In genomic region chr2:222655406-222655747, GRCh38 we compare ENCODE assay signal across 8 cellular contexts. TPM values are rescaled to one million over a fixed set of nuclear protein-coding genes. Genes with fewer than 3 reads are reported as not detected.
DNase-seq lines count a peak whose midpoint lies in the region; ATAC-seq and TF ChIP-seq lines count a peak whose summit lies in the region.

No MANE protein-coding gene starts in this region.

- H3K9ac ChIP-seq in mesenchymal stem cell (ENCODE audit: low read length), result peak overlapping the region; percentile 99

- H3K9me3 Mint-ChIP-seq in chondrocyte (ENCODE audit: low read depth), result no peaks in the 10 kb centered on the region

- no peak overlapping the region for H2BK15ac ChIP-seq in mesenchymal stem cell (ENCODE audit: low read depth, poor library complexity, severe bottlenecking)

- no peak overlapping the region for H2BK5ac ChIP-seq in mesenchymal stem cell (ENCODE audit: low read depth, low read length, poor library complexity, severe bottlenecking)

- intact Hi-C loops in cardiac septum (cut with DNase I), result no loop called here
- intact Hi-C loops in aorta (cut with DNase I), result no loop called here

- no peak overlapping the region for H3K23ac ChIP-seq in mesenchymal stem cell (ENCODE audit: low read length in 2 of 2)

- H3K27me3 ChIP-seq in cardiac muscle cell, result no peaks in the 10 kb centered on the region
- no peaks in the 10 kb centered on the region for H3K27me3 ChIP-seq in mesenchymal stem cell (ENCODE audit: control insufficient read depth in 1 of 2, insufficient read depth in 1 of 2, low read length in 2 of 2)
- no peaks in the 10 kb centered on the region for H3K27me3 ChIP-seq in aorta (ENCODE audit: control insufficient read depth in 1 of 2, insufficient read depth in 2 of 2, low read length in 1 of 2)

- no peaks in the 10 kb centered on the region for H3K27me3 Mint-ChIP-seq in chondrocyte (ENCODE audit: low read depth)

- H4K8ac ChIP-seq in mesenchymal stem cell (ENCODE audit: low read length), result peak overlapping the region; percentile 84

- H3K14ac ChIP-seq in mesenchymal stem cell (ENCODE audit: low read length in 2 of 2), result peak overlapping the region in 1 of 2 experiments; percentile 72

- H3K36me3 ChIP-seq in cardiac muscle cell, result no peaks in the 10 kb centered on the region
- no peaks in the 10 kb centered on the region for H3K36me3 ChIP-seq in mesenchymal stem cell (ENCODE audit: control insufficient read depth in 1 of 2, insufficient read depth in 2 of 2, low read depth in 1 of 2, low read length in 2 of 2)
- H3K36me3 ChIP-seq in aorta (ENCODE audit: control insufficient read depth in 1 of 2, insufficient read depth in 2 of 2, low read length in 1 of 2), result no peaks in the 10 kb centered on the region

- H4K91ac ChIP-seq in mesenchymal stem cell (ENCODE audit: low read length), result peak overlapping the region; percentile 81

- no peak for TF ChIP-seq CTCF in cardiac muscle cell (IDR thresholded peaks at IDR 0.05; ENCODE audit: low read depth, low read length)
- TF ChIP-seq CTCF in chondrocyte (IDR thresholded peaks at IDR 0.05), result no peak

- H2BK12ac ChIP-seq in mesenchymal stem cell (ENCODE audit: low read length in 2 of 2), result no peak overlapping the region

- peaks cover 28% of the 10 kb centered on the region for H3K4me1 Mint-ChIP-seq in chondrocyte (ENCODE audit: low read depth)

- peak overlapping the region; percentile 41 for H3K4me2 ChIP-seq in mesenchymal stem cell (ENCODE audit: low read length, poor library complexity, severe bottlenecking)

- no peak overlapping the region for H2AK5ac ChIP-seq in mesenchymal stem cell (ENCODE audit: low read length, severe bottlenecking)

- H3K27ac ChIP-seq in cardiac muscle cell, result peak overlapping the region; percentile 99
- H3K27ac ChIP-seq in mesenchymal stem cell (ENCODE audit: low read length, poor library complexity, severe bottlenecking), result peak overlapping the region; percentile 43
- peak overlapping the region in 1 of 2 donors; percentile 0 for H3K27ac ChIP-seq in aorta (ENCODE audit: low read depth in 1 of 2, low read length in 2 of 2)

- peak overlapping the region; percentile 8 to 73 for H3K4ac ChIP-seq in mesenchymal stem cell (ENCODE audit: low read depth in 1 of 2, low read length in 2 of 2)

- peak overlapping the region; percentile 99 for H3K27ac Mint-ChIP-seq in chondrocyte (ENCODE audit: unreplicated experiment)

- H3K36me3 Mint-ChIP-seq in chondrocyte (ENCODE audit: low read depth), result no peaks in the 10 kb centered on the region

- H3K4me3 ChIP-seq in cardiac muscle cell (peak overlapping the region; percentile 73), mesenchymal stem cell (ENCODE audit: insufficient read depth in 1 of 2, low read depth in 1 of 2, low read length in 2 of 2) (peak overlapping the region; percentile 96 to 98), aorta (ENCODE audit: low read length in 2 of 2) (peak overlapping the region; percentile 23 to 75)

- peak overlapping the region; percentile 63 for H2AFZ ChIP-seq in mesenchymal stem cell (ENCODE audit: low read depth, low read length)

- peak; percentile 25 to 48 for DNase-seq in cardiac muscle cell (ENCODE audit: low read depth in 1 of 2, low spot score in 1 of 2)
- DNase-seq in cardiac septum (ENCODE audit: low spot score), result no peak
- DNase-seq in NOMO-1 treated with dmso at 0.1 percent for 144 hours (lab: John Stamatoyannopoulos, UW; ENCODE audit: unreplicated experiment), result peak; percentile 44
- DNase-seq in chondrocyte (ENCODE audit: low spot score), result no peak
- DNase-seq in mesenchymal stem cell, result peak; percentile 48
- no peak for DNase-seq in aorta
- DNase-seq in COLO829 (ENCODE audit: low spot score), result no peak

- H2BK120ac ChIP-seq in mesenchymal stem cell (ENCODE audit: low read depth, low read length), result no peak overlapping the region

- peaks cover 7% of the 10 kb centered on the region for H3K4me1 ChIP-seq in cardiac muscle cell (ENCODE audit: low read depth)
- peaks cover 6% of the 10 kb centered on the region for H3K4me1 ChIP-seq in mesenchymal stem cell (ENCODE audit: control insufficient read depth, insufficient read depth, low read depth, low read length)
- H3K4me1 ChIP-seq in aorta (ENCODE audit: control insufficient read depth in 1 of 2, insufficient read depth in 2 of 2, low read length in 2 of 2), result no peaks in the 10 kb centered on the region

- H3K79me1 ChIP-seq in mesenchymal stem cell (replicated peaks; ENCODE audit: low read length, poor library complexity, severe bottlenecking), result peaks cover 13% of the 10 kb centered on the region

- H3K4me3 Mint-ChIP-seq in chondrocyte (ENCODE audit: unreplicated experiment), result peak overlapping the region; percentile 99

- WGBS in mesenchymal stem cell, result under 1% methylated on average over 14 of the region's 14 CpGs
- WGBS in aorta, 2 donors, result 0 to 1% methylated on average over 14 of the region's 14 CpGs

- H3K18ac ChIP-seq in mesenchymal stem cell (ENCODE audit: low read depth in 1 of 2, low read length in 2 of 2), result peak overlapping the region; percentile 70 to 76

- no peaks in the 10 kb centered on the region for H3K9me3 ChIP-seq in cardiac muscle cell (ENCODE audit: low read depth)
- H3K9me3 ChIP-seq in mesenchymal stem cell (ENCODE audit: control insufficient read depth, low read length), result no peaks in the 10 kb centered on the region
- H3K9me3 ChIP-seq in aorta (ENCODE audit: control insufficient read depth, low read length), result no peaks in the 10 kb centered on the region

- ATAC-seq in HG03045 (IDR thresholded peaks at IDR 0.05; ENCODE audit: unreplicated experiment) (peak; percentile 10), aorta (ENCODE audit: low FRiP score) (no peak)

RNA-seq across cellular contexts. Expression of gene FARSB, which starts 0.5 kb away (rescaled TPM):
- total RNA-seq in cardiac muscle cell (10.6 and 12.0 TPM in 2 replicates), cardiac septum (17.8 TPM), chondrocyte (14.8 to 23.7 TPM (median 15.5 TPM) in 3 replicates), aorta (10 to 100 TPM; 12.6 to 14.6 TPM)
- polyA plus RNA-seq in cardiac muscle cell (26.7 and 32.5 TPM in 2 replicates), aorta (10 to 100 TPM in 1 of 2 donors, 1 to 10 TPM in 1; 8.4 to 11.4 TPM)
- polyA plus RNA-seq in mesenchymal stem cell (2013, experiment 1 of 2), result 21.5 TPM
- polyA plus RNA-seq in mesenchymal stem cell (2013, experiment 2 of 2), result 21.9 TPM

RNA-seq across cellular contexts. Expression of gene MOGAT1, which starts 16.1 kb away (rescaled TPM):
- total RNA-seq in cardiac muscle cell (not detected in 2 replicates), cardiac septum (0.24 TPM), chondrocyte (not detected in 3 replicates), aorta (not detected)
- polyA plus RNA-seq in cardiac muscle cell (0.34 TPM in 1 of 2 replicates, not detected in the other), aorta (not detected)
- polyA plus RNA-seq in mesenchymal stem cell (2013, experiment 1 of 2), result not detected
- polyA plus RNA-seq in mesenchymal stem cell (2013, experiment 2 of 2), result not detected

Comparison
In these comparisons a context has a peak if more than half of its experiments do, and no peak if none do; other contexts are left out.
1. DNase-seq: peak in cardiac muscle cell (2 of 2), NOMO-1 treated with dmso at 0.1 percent for 144 hours (single experiment) and mesenchymal stem cell (single experiment); none in cardiac septum (single experiment), chondrocyte (single experiment), aorta (0 of 2) and COLO829 (single experiment).
2. Peak in every context shown above with its lines, with median percentiles within 50 percentile points of each other: H3K4me3 ChIP-seq.